ENCODE assay signal across 2 cellular contexts in the genomic region with DNA sequence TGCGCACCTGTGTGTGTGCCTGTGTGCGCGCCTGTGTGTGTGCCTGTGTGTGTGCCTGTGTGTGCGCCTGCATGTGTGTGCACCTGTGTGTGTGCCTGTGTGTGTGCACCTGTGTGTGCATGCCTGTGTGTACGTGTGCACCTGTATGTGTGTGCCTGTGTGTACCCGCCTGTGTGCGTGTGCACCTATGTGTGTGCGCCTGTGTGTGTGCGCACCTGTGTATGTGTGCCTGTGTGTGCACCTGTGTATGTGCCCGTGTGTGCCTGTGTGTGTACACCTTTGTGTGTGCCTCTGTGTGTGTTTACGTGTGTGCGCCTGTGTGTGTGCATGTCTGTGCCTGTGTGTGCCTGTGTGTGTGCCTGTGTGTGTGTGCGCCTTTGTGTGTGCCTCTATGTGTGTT.
TF ChIP-seq lines count a peak whose summit lies in the region.

No MANE protein-coding gene starts in this region.

TF ChIP-seq in HepG2, 621 proteins besides CTCF, POLR2A, EP300 and RAD21:
- TF ChIP-seq RFX5 (IDR thresholded peaks at IDR 0.05; ENCODE audit: low read depth, low read length) = no peak
- TF ChIP-seq DNMT1 (CRISPR knock-in tag; IDR thresholded peaks at IDR 0.05) = 0 out of 2 replicates have a peak, but pooled peaks have one; percentile 51

TF ChIP-seq in H1, 55 proteins besides CTCF, POLR2A, EP300 and RAD21:
- TF ChIP-seq CBX5 (IDR thresholded peaks at IDR 0.05; ENCODE audit: low read depth, low read length) (no peak), RFX5 (IDR thresholded peaks at IDR 0.05; ENCODE audit: borderline replicate concordance, low read depth, low read length) (no peak), RBBP5 (IDR thresholded peaks at IDR 0.05; ENCODE audit: borderline replicate concordance, low read depth, low read length) (no peak), JUND (IDR thresholded peaks at IDR 0.05; ENCODE audit: low read length) (no peak), E2F6 (IDR thresholded peaks at IDR 0.05) (no peak), BRCA1 (IDR thresholded peaks at IDR 0.05; ENCODE audit: low read depth, low read length) (no peak), KDM1A (IDR thresholded peaks at IDR 0.05; ENCODE audit: borderline replicate concordance, low read length) (peak; percentile 21; the same call in 1 of the 2 replicates), NANOG (IDR thresholded peaks at IDR 0.05; ENCODE audit: insufficient read depth, low read depth, low read length, poor library complexity, severe bottlenecking) (no peak)
